Comparison of ENCODE assay signal across 13 cellular contexts in the genomic region with DNA sequence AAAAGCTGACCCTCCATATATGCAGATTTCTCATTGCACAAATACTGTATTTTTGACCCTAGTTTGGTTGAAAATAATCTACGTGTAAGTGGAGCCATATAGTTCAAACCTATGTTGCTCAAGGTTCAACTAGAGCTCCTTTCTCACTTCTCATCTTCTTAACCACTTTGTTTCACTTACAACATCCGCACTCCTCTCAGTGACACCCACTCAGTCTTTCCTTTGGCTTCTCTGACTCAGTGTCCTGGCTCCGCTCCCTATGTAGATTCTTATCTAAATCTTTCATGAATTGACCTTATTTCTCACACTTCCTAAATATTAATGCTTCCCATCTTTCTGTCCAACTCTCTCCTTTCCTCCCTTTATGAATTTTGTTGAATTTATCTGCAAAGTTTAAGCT. TPM values are rescaled to one million over a fixed set of nuclear protein-coding genes. Genes with fewer than 3 reads are reported as not detected.
DNase-seq lines count a peak whose midpoint lies in the region; ATAC-seq and TF ChIP-seq lines count a peak whose summit lies in the region.
"Had no signal": no experiment of that assay in that cellular context is flagged by ENCODE, and none has a peak within 500 bp of the region (broad histone marks: within the 10 kb centered on the region; RNA-seq: fewer than 3 reads in every experiment).

No MANE protein-coding gene starts in this region.

- TF ChIP-seq POLR2A in suprapubic skin (IDR thresholded peaks at IDR 0.05) = no peak

- H3K4me1 ChIP-seq in adipocyte (ENCODE audit: control insufficient read depth, insufficient read depth, low read length) (peaks cover 10% of the 10 kb centered on the region), suprapubic skin (no peaks in the 10 kb centered on the region)

- in situ Hi-C loops in GM13977 (cut with MboI; ENCODE audit: low pct_unique_long_range_greater_than_20kb, low sequenced_read_pairs, unreplicated experiment) = no loop called here

- H3K4me3 ChIP-seq in adipocyte (ENCODE audit: low read length) = no peak overlapping the region
- H3K4me3 ChIP-seq in suprapubic skin = no peak overlapping the region
- H3K4me3 ChIP-seq: GM23338 had no signal

- no peak for TF ChIP-seq EP300 in suprapubic skin (IDR thresholded peaks at IDR 0.05)

- H3K27me3 ChIP-seq in adipocyte (replicated peaks; ENCODE audit: control insufficient read depth, insufficient read depth, low read length) = no peaks in the 10 kb centered on the region
- no peaks in the 10 kb centered on the region for H3K27me3 ChIP-seq in suprapubic skin

- H3K9ac ChIP-seq in adipocyte (ENCODE audit: low read length) = no peak overlapping the region

- DNase-seq in GM13977 (ENCODE audit: low spot score) = peak; percentile 20
- DNase-seq in adipocyte (ENCODE audit: low read depth) = peak; percentile 78
- peak; percentile 85 for DNase-seq in non-pigmented ciliary epithelial cell (ENCODE audit: low read depth)
- DNase-seq in middle frontal gyrus (ENCODE audit: extremely low spot score, low spot score) = no peak
- no peak for DNase-seq in hippocampal formation (lab: John Stamatoyannopoulos, UW)
- DNase-seq in activated CD8-positive, alpha-beta memory T cell treated with anti-CD3 and anti-CD28 coated beads, Interleukin-2, amount 50 U/mL, for 4 hours = no peak
- no peak for DNase-seq in suprapubic skin (ENCODE audit: low spot score in 2 of 2)
- DNase-seq: Calu3; NCI-H1436; stimulated activated CD4-positive, alpha-beta T cell treated with anti-CD3 and anti-CD28 coated beads, Interleukin-2, amount 100 ng/mL, for 48 hours had no signal

- no peak overlapping the region for H3K27ac ChIP-seq in suprapubic skin

- H3K9me3 ChIP-seq in adipocyte (ENCODE audit: control insufficient read depth, low read length) = no peaks in the 10 kb centered on the region
- H3K9me3 ChIP-seq in suprapubic skin = no peaks in the 10 kb centered on the region

- WGBS in suprapubic skin = 64% methylated on average over 3 of the region's 3 CpGs

- TF ChIP-seq CTCF in GM13977 (IDR thresholded peaks at IDR 0.05; ENCODE audit: extremely low read depth, insufficient read depth, missing control alignments) = no peak
- TF ChIP-seq CTCF in suprapubic skin (IDR thresholded peaks at IDR 0.05) = no peak

- no peaks in the 10 kb centered on the region for H3K36me3 ChIP-seq in adipocyte (ENCODE audit: control insufficient read depth, insufficient read depth, low read length, severe bottlenecking)
- no peaks in the 10 kb centered on the region for H3K36me3 ChIP-seq in suprapubic skin

- ATAC-seq in HG03432 (IDR thresholded peaks at IDR 0.05; ENCODE audit: unreplicated experiment) = peak; percentile 69
- ATAC-seq: GM23338 had no signal

RNA-seq across cellular contexts. Expression of gene DKK2, which starts 32.9 kb away (rescaled TPM):
- 1 to 10 TPM; 1.4 to 1.9 (median 1.6) TPM for total RNA-seq in suprapubic skin
- total RNA-seq: Calu3, GM23338, kidney epithelial cell had no signal

Comparison
In these comparisons a context has a peak if more than half of its experiments do, and no peak if none do; other contexts are left out.
1. DNase-seq: peak in GM13977 (single experiment), adipocyte (single experiment) and non-pigmented ciliary epithelial cell (single experiment); none in middle frontal gyrus (single experiment), hippocampal formation (0 of 2), activated CD8-positive, alpha-beta memory T cell treated with anti-CD3 and anti-CD28 coated beads, Interleukin-2, amount 50 U/mL, for 4 hours (single experiment) and suprapubic skin (0 of 2).